Comparison of ENCODE assay signal across 19 cellular contexts in the genomic region with DNA sequence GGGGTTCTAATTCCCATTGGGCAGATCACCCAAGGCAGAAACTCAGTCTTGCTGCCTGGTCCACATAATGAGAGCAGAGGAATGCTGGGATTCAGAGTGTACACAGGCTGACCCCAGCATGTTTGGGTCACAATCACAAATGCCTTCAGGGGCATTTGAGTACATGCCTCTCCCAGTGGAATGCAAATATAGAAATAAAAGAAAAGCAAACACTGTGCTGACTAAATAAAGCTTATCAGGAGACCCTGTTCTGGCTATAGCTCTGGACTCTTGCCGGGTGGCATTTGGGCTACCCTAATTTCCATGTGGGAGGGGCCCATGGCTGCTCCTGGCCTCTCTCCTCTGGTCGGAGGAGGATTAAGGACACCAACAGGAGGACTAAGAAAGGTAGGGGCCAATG.
DNase-seq lines count a peak whose midpoint lies in the region; ATAC-seq and TF ChIP-seq lines count a peak whose summit lies in the region.
"Had no signal": no experiment of that assay in that cellular context is flagged by ENCODE, and none has a peak within 500 bp of the region (broad histone marks: within the 10 kb centered on the region; RNA-seq: fewer than 3 reads in every experiment).

No MANE protein-coding gene starts in this region.

- ATAC-seq in IMR-90 (ENCODE audit: low read depth), result peak; percentile 75
- ATAC-seq in effector memory CD8-positive, alpha-beta T cell (replicated peaks), result no peak

- no peak overlapping the region for H2AFZ ChIP-seq in IMR-90 (replicated peaks; ENCODE audit: low read length, poor library complexity)

- POLR2A ChIA-PET in activated CD4-positive, alpha-beta memory T cell treated with anti-CD3 and anti-CD28 coated beads, Interleukin-2, amount 10 ng/mL, durations not matched to agents 7 days and 5 days (lab: Charles Lee), result no interaction called here
- POLR2A ChIA-PET in activated CD4-positive, alpha-beta memory T cell treated with anti-CD3 and anti-CD28 coated beads for 36 hours (lab: Charles Lee), result no interaction called here
- POLR2A ChIA-PET in IMR-90 (lab: Charles Lee; ENCODE audit: unreplicated experiment), result no interaction called here

- H3K27ac Mint-ChIP-seq in activated CD4-positive, alpha-beta memory T cell treated with anti-CD3 and anti-CD28 coated beads, Interleukin-2, amount 10 ng/mL, durations not matched to agents 7 days and 5 days, result peak overlapping the region; percentile 71
- no peak overlapping the region for H3K27ac Mint-ChIP-seq in activated CD4-positive, alpha-beta memory T cell treated with anti-CD3 and anti-CD28 coated beads for 36 hours
- peak overlapping the region; percentile 66 to 79 for H3K27ac Mint-ChIP-seq in effector memory CD8-positive, alpha-beta T cell
- H3K27ac Mint-ChIP-seq in progenitor cell of endocrine pancreas (peak overlapping the region; percentile 90), endothelial cell (ENCODE audit: unreplicated experiment) (no peak overlapping the region)

- no peak overlapping the region for H2AK9ac ChIP-seq in IMR-90 (replicated peaks; ENCODE audit: low read depth, low read length, poor library complexity)

- no peaks in the 10 kb centered on the region for H3K27me3 Mint-ChIP-seq in activated CD4-positive, alpha-beta memory T cell treated with anti-CD3 and anti-CD28 coated beads, Interleukin-2, amount 10 ng/mL, durations not matched to agents 7 days and 5 days
- H3K27me3 Mint-ChIP-seq in activated CD4-positive, alpha-beta memory T cell treated with anti-CD3 and anti-CD28 coated beads for 36 hours, result no peaks in the 10 kb centered on the region
- no peaks in the 10 kb centered on the region for H3K27me3 Mint-ChIP-seq in effector memory CD8-positive, alpha-beta T cell
- no peaks in the 10 kb centered on the region for H3K27me3 Mint-ChIP-seq in progenitor cell of endocrine pancreas
- H3K27me3 Mint-ChIP-seq in endothelial cell (ENCODE audit: unreplicated experiment), result no peaks in the 10 kb centered on the region

- no TSS peak for BruUV-seq in IMR-90 (replicated peaks; lab: Mats Ljungman, UMichigan)

- no peaks in the 10 kb centered on the region for H3K4me1 ChIP-seq in IMR-90 (ENCODE audit: control insufficient read depth, insufficient read depth, low read length)
- H3K4me1 ChIP-seq: ascending aorta had no signal

- no peak overlapping the region for H2BK20ac ChIP-seq in IMR-90 (ENCODE audit: low read depth, low read length)

- CTCF ChIA-PET in activated CD4-positive, alpha-beta memory T cell treated with anti-CD3 and anti-CD28 coated beads, Interleukin-2, amount 10 ng/mL, durations not matched to agents 7 days and 5 days (lab: Charles Lee), result no interaction called here
- CTCF ChIA-PET in activated CD4-positive, alpha-beta memory T cell treated with anti-CD3 and anti-CD28 coated beads for 36 hours (lab: Charles Lee), result no interaction called here
- CTCF ChIA-PET in IMR-90 (lab: Yijun Ruan, JAX), result no interaction called here

- H3K9me3 ChIP-seq in IMR-90 (ENCODE audit: control insufficient read depth, insufficient read depth, low read length), result no peaks in the 10 kb centered on the region
- H3K9me3 ChIP-seq: ascending aorta had no signal

- no peak overlapping the region for H3K18ac ChIP-seq in IMR-90 (ENCODE audit: low read depth, low read length)

- no peak overlapping the region for H3K4ac ChIP-seq in IMR-90 (ENCODE audit: low read depth, low read length)

- no peak overlapping the region for H3K4me3 ChIP-seq in IMR-90 (ENCODE audit: insufficient read depth, low read depth, low read length)
- H3K4me3 ChIP-seq: ascending aorta, coronary artery had no signal

- no peak for TF ChIP-seq CTCF in IMR-90 (conservative IDR thresholded peaks at IDR 0.05; ENCODE audit: low read depth, low read length)
- TF ChIP-seq CTCF in progenitor cell of endocrine pancreas (IDR thresholded peaks at IDR 0.05; ENCODE audit: unreplicated experiment), result no peak
- no peak for TF ChIP-seq CTCF in endothelial cell (IDR thresholded peaks at IDR 0.05; ENCODE audit: unreplicated experiment)

- no peak for DNase-seq in activated CD4-positive, alpha-beta memory T cell treated with anti-CD3 and anti-CD28 coated beads, Interleukin-2, amount 10 ng/mL, durations not matched to agents 7 days and 5 days
- DNase-seq in activated CD4-positive, alpha-beta memory T cell treated with anti-CD3 and anti-CD28 coated beads for 36 hours, result no peak
- DNase-seq in IMR-90 (no peak), progenitor cell of endocrine pancreas (ENCODE audit: low spot score, unreplicated experiment) (peak; percentile 19), HK-2 (ENCODE audit: unreplicated experiment) (no peak), endothelial cell (ENCODE audit: low spot score) (no peak), NCI-H82 treated with DMSO at 0.1 percent for 48 hours (lab: John Stamatoyannopoulos, UW; ENCODE audit: unreplicated experiment) (no peak)
- DNase-seq in effector memory CD8-positive, alpha-beta T cell, result no peak
- DNase-seq: activated T-cell treated with anti-CD3 and anti-CD28 coated beads for 4 hours; COR-L47; GDM1; glutamatergic neuron; NCI-H1436; NCI-H345; stimulated activated CD4-positive, alpha-beta T cell treated with anti-CD3 and anti-CD28 coated beads, Interleukin-12 subunit alpha, Interleukin-12 subunit beta, amount 100 ng/mL, for 4 hours; substantia nigra had no signal

- H2BK15ac ChIP-seq in IMR-90 (ENCODE audit: low read depth, low read length), result no peak overlapping the region

- no peaks in the 10 kb centered on the region for H3K9me1 ChIP-seq in IMR-90 (ENCODE audit: insufficient read depth, low read length)

- no peak overlapping the region for H3K23ac ChIP-seq in IMR-90 (ENCODE audit: low read depth, low read length)

- H3K56ac ChIP-seq in IMR-90 (ENCODE audit: extremely low read depth, insufficient read depth, low read length), result no peak overlapping the region

- no peak overlapping the region for H3K9ac ChIP-seq in IMR-90 (ENCODE audit: low read depth, low read length)

- H4K91ac ChIP-seq in IMR-90 (ENCODE audit: insufficient read depth, low read depth, low read length), result no peak overlapping the region

- H3K79me1 ChIP-seq in IMR-90 (ENCODE audit: low read depth in 1 of 2, low read length in 2 of 2), result no peaks in the 10 kb centered on the region

- peaks cover 22% of the 10 kb centered on the region for H3K4me1 Mint-ChIP-seq in activated CD4-positive, alpha-beta memory T cell treated with anti-CD3 and anti-CD28 coated beads, Interleukin-2, amount 10 ng/mL, durations not matched to agents 7 days and 5 days
- peaks cover 7% of the 10 kb centered on the region for H3K4me1 Mint-ChIP-seq in activated CD4-positive, alpha-beta memory T cell treated with anti-CD3 and anti-CD28 coated beads for 36 hours (ENCODE audit: low read depth)
- peaks cover 3 to 16% of the 10 kb centered on the region in 2 donors for H3K4me1 Mint-ChIP-seq in effector memory CD8-positive, alpha-beta T cell (ENCODE audit: low read depth in 2 of 2)
- H3K4me1 Mint-ChIP-seq in progenitor cell of endocrine pancreas (ENCODE audit: low read depth) (peaks cover 47% of the 10 kb centered on the region), endothelial cell (ENCODE audit: unreplicated experiment) (no peaks in the 10 kb centered on the region)

- 20% methylated on average over 1 of the region's 2 CpGs; no CpG with 5 or more reads in 1 of the 2 experiments for WGBS in IMR-90 (ENCODE audit: extremely low coverage in 2 of 2, insufficient read length in 1 of 2), 2 experiments

- no peak overlapping the region for H2BK120ac ChIP-seq in IMR-90 (ENCODE audit: low read depth, low read length)

- no peak overlapping the region for H2AK5ac ChIP-seq in IMR-90 (ENCODE audit: low read depth, low read length)

- H3K4me2 ChIP-seq in IMR-90 (ENCODE audit: low read depth, low read length), result no peak overlapping the region

- in situ Hi-C loops in IMR-90 (cut with MboI; ENCODE audit: low sequenced_read_pairs), result no loop called here

- no peak overlapping the region for H3K4me3 Mint-ChIP-seq in activated CD4-positive, alpha-beta memory T cell treated with anti-CD3 and anti-CD28 coated beads, Interleukin-2, amount 10 ng/mL, durations not matched to agents 7 days and 5 days
- no peak overlapping the region for H3K4me3 Mint-ChIP-seq in activated CD4-positive, alpha-beta memory T cell treated with anti-CD3 and anti-CD28 coated beads for 36 hours
- H3K4me3 Mint-ChIP-seq in effector memory CD8-positive, alpha-beta T cell, result no peak overlapping the region
- H3K4me3 Mint-ChIP-seq in progenitor cell of endocrine pancreas (ENCODE audit: low read depth), result no peak overlapping the region
- no peak overlapping the region for H3K4me3 Mint-ChIP-seq in endothelial cell (ENCODE audit: unreplicated experiment)

- no peak overlapping the region for H4K8ac ChIP-seq in IMR-90 (ENCODE audit: low read depth in 2 of 2, low read length in 2 of 2)

- no peaks in the 10 kb centered on the region for H3K36me3 ChIP-seq in IMR-90 (ENCODE audit: control insufficient read depth, insufficient read depth, low read length)
- H3K36me3 ChIP-seq: ascending aorta had no signal

- peaks cover 80% of the 10 kb centered on the region for H3K36me3 Mint-ChIP-seq in activated CD4-positive, alpha-beta memory T cell treated with anti-CD3 and anti-CD28 coated beads, Interleukin-2, amount 10 ng/mL, durations not matched to agents 7 days and 5 days (ENCODE audit: low read depth)
- H3K36me3 Mint-ChIP-seq in activated CD4-positive, alpha-beta memory T cell treated with anti-CD3 and anti-CD28 coated beads for 36 hours, result peaks cover 69% of the 10 kb centered on the region
- H3K36me3 Mint-ChIP-seq in effector memory CD8-positive, alpha-beta T cell (ENCODE audit: insufficient read depth), result peaks cover 97% of the 10 kb centered on the region
- peaks cover 2% of the 10 kb centered on the region for H3K36me3 Mint-ChIP-seq in progenitor cell of endocrine pancreas (ENCODE audit: insufficient read depth)
- H3K36me3 Mint-ChIP-seq in endothelial cell (ENCODE audit: low read depth, unreplicated experiment), result no peaks in the 10 kb centered on the region

- no peak for TF ChIP-seq POLR2A in IMR-90 (IDR thresholded peaks at IDR 0.05; ENCODE audit: low read depth, low read length)

- no peaks in the 10 kb centered on the region for H3K9me3 Mint-ChIP-seq in activated CD4-positive, alpha-beta memory T cell treated with anti-CD3 and anti-CD28 coated beads, Interleukin-2, amount 10 ng/mL, durations not matched to agents 7 days and 5 days
- no peaks in the 10 kb centered on the region for H3K9me3 Mint-ChIP-seq in activated CD4-positive, alpha-beta memory T cell treated with anti-CD3 and anti-CD28 coated beads for 36 hours
- no peaks in the 10 kb centered on the region for H3K9me3 Mint-ChIP-seq in effector memory CD8-positive, alpha-beta T cell
- H3K9me3 Mint-ChIP-seq in progenitor cell of endocrine pancreas (ENCODE audit: low read depth) (no peaks in the 10 kb centered on the region), endothelial cell (ENCODE audit: unreplicated experiment) (no peaks in the 10 kb centered on the region)

- H2BK5ac ChIP-seq in IMR-90 (ENCODE audit: low read depth, low read length, poor library complexity, severe bottlenecking), result no peak overlapping the region

- no peak overlapping the region for H4K5ac ChIP-seq in IMR-90 (ENCODE audit: low read depth, low read length)

- dilution Hi-C loops in IMR-90 (cut with HindIII; ENCODE audit: low sequenced_read_pairs, unreplicated experiment), result no loop called here

- no peaks in the 10 kb centered on the region for H4K20me1 ChIP-seq in IMR-90 (ENCODE audit: insufficient read depth, low read length)

- no peak for TF ChIP-seq RAD21 in IMR-90 (IDR thresholded peaks at IDR 0.05; ENCODE audit: low read length)

- H3K14ac ChIP-seq in IMR-90 (replicated peaks; ENCODE audit: low read depth, low read length), result no peak overlapping the region

- H3K27ac ChIP-seq in IMR-90 (ENCODE audit: insufficient read depth, low read length), result no peak overlapping the region
- H3K27ac ChIP-seq: ascending aorta, coronary artery, epithelial cell of prostate had no signal

- H3K27me3 ChIP-seq in IMR-90 (ENCODE audit: control insufficient read depth, insufficient read depth, low read length), result no peaks in the 10 kb centered on the region
- H3K27me3 ChIP-seq: ascending aorta had no signal

- intact Hi-C loops in activated CD4-positive, alpha-beta memory T cell treated with anti-CD3 and anti-CD28 coated beads for 36 hours (cut with micrococcal nuclease), result no loop called here
- intact Hi-C loops in IMR-90 (cut with micrococcal nuclease), result no loop called here

Comparison
In these comparisons a context has a peak if more than half of its experiments do, and no peak if none do; other contexts are left out.
1. H3K27ac Mint-ChIP-seq: peak in activated CD4-positive, alpha-beta memory T cell treated with anti-CD3 and anti-CD28 coated beads, Interleukin-2, amount 10 ng/mL, durations not matched to agents 7 days and 5 days (single experiment), effector memory CD8-positive, alpha-beta T cell (2 of 2) and progenitor cell of endocrine pancreas (single experiment); none in activated CD4-positive, alpha-beta memory T cell treated with anti-CD3 and anti-CD28 coated beads for 36 hours (single experiment) and endothelial cell (single experiment).